ENCODE assay signal across 1 cellular context in the genomic region with DNA sequence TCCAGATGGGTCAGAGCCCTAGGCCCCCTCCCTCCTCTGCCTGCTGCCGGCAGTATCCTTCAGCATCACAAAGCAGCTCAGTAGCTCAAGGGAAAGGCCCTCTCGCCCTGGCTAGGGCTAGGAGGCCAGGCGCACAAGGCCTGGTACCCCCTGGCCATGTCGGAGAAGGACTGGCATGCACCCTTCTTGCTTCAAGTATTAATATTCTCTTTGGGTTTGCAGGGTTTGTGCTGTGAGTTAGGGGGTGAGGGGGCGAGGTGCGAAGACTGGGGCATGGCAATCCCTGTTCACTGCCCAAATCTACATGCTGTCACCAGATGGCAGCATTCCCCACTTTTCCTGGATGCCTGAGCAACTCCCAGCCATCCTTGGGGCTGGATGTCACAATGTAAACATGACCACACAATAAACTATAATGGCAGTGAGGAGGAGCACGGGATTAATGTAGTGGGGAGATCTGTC.
TF ChIP-seq lines count a peak whose summit lies in the region.

No MANE protein-coding gene starts in this region.

TF ChIP-seq in HEK293, 187 proteins besides CTCF, POLR2A, EP300 and RAD21 (continued from another document):
- no peak for TF ChIP-seq ZNF580 (tag by site-specific recombination; IDR thresholded peaks at IDR 0.05)
- 0 out of 2 replicates have a peak, but pooled peaks have one; percentile 11 for TF ChIP-seq SP3 (tag by site-specific recombination; IDR thresholded peaks at IDR 0.05)
- peak; percentile 72; the same call in 1 of the 2 replicates for TF ChIP-seq ZNF24 (tag by site-specific recombination; IDR thresholded peaks at IDR 0.05)
- TF ChIP-seq, protein P1, sequence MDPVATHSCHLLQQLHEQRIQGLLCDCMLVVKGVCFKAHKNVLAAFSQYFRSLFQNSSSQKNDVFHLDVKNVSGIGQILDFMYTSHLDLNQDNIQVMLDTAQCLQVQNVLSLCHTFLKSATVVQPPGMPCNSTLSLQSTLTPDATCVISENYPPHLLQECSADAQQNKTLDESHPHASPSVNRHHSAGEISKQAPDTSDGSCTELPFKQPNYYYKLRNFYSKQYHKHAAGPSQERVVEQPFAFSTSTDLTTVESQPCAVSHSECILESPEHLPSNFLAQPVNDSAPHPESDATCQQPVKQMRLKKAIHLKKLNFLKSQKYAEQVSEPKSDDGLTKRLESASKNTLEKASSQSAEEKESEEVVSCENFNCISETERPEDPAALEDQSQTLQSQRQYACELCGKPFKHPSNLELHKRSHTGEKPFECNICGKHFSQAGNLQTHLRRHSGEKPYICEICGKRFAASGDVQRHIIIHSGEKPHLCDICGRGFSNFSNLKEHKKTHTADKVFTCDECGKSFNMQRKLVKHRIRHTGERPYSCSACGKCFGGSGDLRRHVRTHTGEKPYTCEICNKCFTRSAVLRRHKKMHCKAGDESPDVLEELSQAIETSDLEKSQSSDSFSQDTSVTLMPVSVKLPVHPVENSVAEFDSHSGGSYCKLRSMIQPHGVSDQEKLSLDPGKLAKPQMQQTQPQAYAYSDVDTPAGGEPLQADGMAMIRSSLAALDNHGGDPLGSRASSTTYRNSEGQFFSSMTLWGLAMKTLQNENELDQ (tag by site-specific recombination; IDR thresholded peaks at IDR 0.05; ENCODE audit: low read depth) = no peak
- TF ChIP-seq GLIS2 (tag by site-specific recombination; IDR thresholded peaks at IDR 0.05) = peak; percentile 47; the same call in 1 of the 2 replicates
- no peak for TF ChIP-seq ZNF626 (tag by site-specific recombination; IDR thresholded peaks at IDR 0.05)
- peak; percentile 88 for TF ChIP-seq IKZF3 (tag by site-specific recombination; IDR thresholded peaks at IDR 0.05)
- TF ChIP-seq, protein P2, sequence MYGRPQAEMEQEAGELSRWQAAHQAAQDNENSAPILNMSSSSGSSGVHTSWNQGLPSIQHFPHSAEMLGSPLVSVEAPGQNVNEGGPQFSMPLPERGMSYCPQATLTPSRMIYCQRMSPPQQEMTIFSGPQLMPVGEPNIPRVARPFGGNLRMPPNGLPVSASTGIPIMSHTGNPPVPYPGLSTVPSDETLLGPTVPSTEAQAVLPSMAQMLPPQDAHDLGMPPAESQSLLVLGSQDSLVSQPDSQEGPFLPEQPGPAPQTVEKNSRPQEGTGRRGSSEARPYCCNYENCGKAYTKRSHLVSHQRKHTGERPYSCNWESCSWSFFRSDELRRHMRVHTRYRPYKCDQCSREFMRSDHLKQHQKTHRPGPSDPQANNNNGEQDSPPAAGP (tag by site-specific recombination; IDR thresholded peaks at IDR 0.05) = no peak; the same call in 1 of the 2 replicates
- TF ChIP-seq ZNF600 (tag by site-specific recombination; IDR thresholded peaks at IDR 0.05) = peak; percentile 58; the same call in 1 of the 2 replicates
- peak; percentile 74 for TF ChIP-seq ZNF76 (tag by site-specific recombination; IDR thresholded peaks at IDR 0.05; ENCODE audit: borderline replicate concordance, low read depth)
- TF ChIP-seq ZFP3 (tag by site-specific recombination; IDR thresholded peaks at IDR 0.05; ENCODE audit: low read depth) = no peak
- no peak for TF ChIP-seq BCL6B (tag by site-specific recombination; IDR thresholded peaks at IDR 0.05)
